Comparison of ENCODE assay signal across 21 cellular contexts in genomic region chr1:7146710-7147109, GRCh38.
DNase-seq lines count a peak whose midpoint lies in the region; ATAC-seq, FAIRE-seq and TF ChIP-seq lines count a peak whose summit lies in the region.
"Had no signal": no experiment of that assay in that cellular context is flagged by ENCODE, and none has a peak within 500 bp of the region (broad histone marks: within the 10 kb centered on the region; RNA-seq: fewer than 3 reads in every experiment).

No MANE protein-coding gene starts in this region.

- H3K79me1 ChIP-seq in IMR-90 (ENCODE audit: low read depth in 1 of 2, low read length in 2 of 2) (no peaks in the 10 kb centered on the region), neuronal stem cell (ENCODE audit: low read depth, low read length) (no peaks in the 10 kb centered on the region)

- TF ChIP-seq EP300 in HepG2 (IDR thresholded peaks at IDR 0.05; ENCODE audit: low read depth in 2 of 2, low read length in 2 of 2): no peak
- no peak for TF ChIP-seq EP300 in HepG2 (CRISPR knock-in tag; IDR thresholded peaks at IDR 0.05; ENCODE audit: borderline replicate concordance)

- H4K20me1 ChIP-seq in HepG2 (ENCODE audit: insufficient read depth, low read length) (no peaks in the 10 kb centered on the region), IMR-90 (ENCODE audit: insufficient read depth, low read length) (no peaks in the 10 kb centered on the region)

- no peaks in the 10 kb centered on the region for H3K27me3 Mint-ChIP-seq in activated CD8-positive, alpha-beta T cell treated with anti-CD3 and anti-CD28 coated beads, Interleukin-2, amount 10 ng/mL, durations not matched to agents 7 days and 5 days (ENCODE audit: low read depth)

- no peak overlapping the region for H3K18ac ChIP-seq in IMR-90 (ENCODE audit: low read depth, low read length)
- H3K18ac ChIP-seq in neuronal stem cell (ENCODE audit: low read length): no peak overlapping the region

- POLR2A ChIA-PET in HepG2 (lab: Yijun Ruan, JAX): no interaction called here
- POLR2A ChIA-PET in IMR-90 (lab: Charles Lee; ENCODE audit: unreplicated experiment): no interaction called here
- POLR2A ChIA-PET in activated CD8-positive, alpha-beta T cell treated with anti-CD3 and anti-CD28 coated beads, Interleukin-2, amount 10 ng/mL, durations not matched to agents 7 days and 5 days (lab: Charles Lee): no interaction called here

- no peak overlapping the region for H2BK20ac ChIP-seq in IMR-90 (ENCODE audit: low read depth, low read length)

- H2AFZ ChIP-seq in HepG2 (ENCODE audit: low read length) (no peak overlapping the region), IMR-90 (replicated peaks; ENCODE audit: low read length, poor library complexity) (no peak overlapping the region), neuronal stem cell (ENCODE audit: low read length) (no peak overlapping the region)
- H2AFZ ChIP-seq: GM23248 had no signal

- ATAC-seq in HepG2 (no peak), right lobe of liver (no peak), IMR-90 (ENCODE audit: low read depth) (no peak), GM21381 (IDR thresholded peaks at IDR 0.05; ENCODE audit: unreplicated experiment) (no peak), HG03469 (IDR thresholded peaks at IDR 0.05; ENCODE audit: unreplicated experiment) (no peak)
- ATAC-seq in activated CD8-positive, alpha-beta T cell treated with anti-CD3 and anti-CD28 coated beads, Interleukin-2, amount 10 ng/mL, durations not matched to agents 7 days and 5 days: no peak
- ATAC-seq: HCT116 had no signal

- H3K27ac ChIP-seq in HepG2 (ENCODE audit: extremely low read length, insufficient read depth, low read length): no peak overlapping the region
- H3K27ac ChIP-seq in right lobe of liver: no peak overlapping the region
- no peak overlapping the region for H3K27ac ChIP-seq in IMR-90 (ENCODE audit: insufficient read depth, low read length)
- H3K27ac ChIP-seq in neuronal stem cell (replicated peaks; ENCODE audit: low read length): no peak overlapping the region
- H3K27ac ChIP-seq: 22Rv1, GM23248 had no signal

- intact Hi-C loops in HepG2 (cut with micrococcal nuclease; ENCODE audit: unreplicated experiment): no loop called here
- intact Hi-C loops in right lobe of liver (cut with DNase I): no loop called here
- intact Hi-C loops in IMR-90 (cut with micrococcal nuclease): no loop called here

- H3K4me2 ChIP-seq in HepG2 (ENCODE audit: low read depth, low read length) (no peak overlapping the region), IMR-90 (ENCODE audit: low read depth, low read length) (no peak overlapping the region), neuronal stem cell (ENCODE audit: insufficient read depth, low read length, poor library complexity, severe bottlenecking) (no peak overlapping the region)

- H2BK15ac ChIP-seq in IMR-90 (ENCODE audit: low read depth, low read length) (no peak overlapping the region), neuronal stem cell (ENCODE audit: low read length) (no peak overlapping the region)

- no peak overlapping the region for H3K4ac ChIP-seq in IMR-90 (ENCODE audit: low read depth, low read length)
- no peak overlapping the region for H3K4ac ChIP-seq in neuronal stem cell (ENCODE audit: low read length)

- 59% methylated on average over 5 of the region's 5 CpGs for WGBS in HepG2 (ENCODE audit: low lambda C conversion rate)
- WGBS in right lobe of liver (ENCODE audit: insufficient coverage, low coverage, low lambda C conversion rate, missing lambda C conversion rate): 97% methylated on average over 5 of the region's 5 CpGs
- 97% methylated on average over 4 of the region's 5 CpGs; no CpG with 5 or more reads in 1 of the 2 experiments for WGBS in IMR-90 (ENCODE audit: extremely low coverage in 2 of 2, insufficient read length in 1 of 2), 2 experiments
- no CpG with 5 or more reads among the region's 5 CpGs for WGBS in neuronal stem cell (ENCODE audit: extremely low coverage in 2 of 2, insufficient read length in 2 of 2, insufficient replicate concordance in 1 of 2), 2 donors

- dilution Hi-C loops in IMR-90 (cut with HindIII; ENCODE audit: low sequenced_read_pairs, unreplicated experiment): no loop called here

- H4K8ac ChIP-seq in IMR-90 (ENCODE audit: low read depth in 2 of 2, low read length in 2 of 2): no peak overlapping the region
- H4K8ac ChIP-seq in neuronal stem cell (ENCODE audit: low read depth, low read length): no peak overlapping the region

- H2AK5ac ChIP-seq in IMR-90 (ENCODE audit: low read depth, low read length) (no peak overlapping the region), neuronal stem cell (ENCODE audit: low read depth, low read length) (no peak overlapping the region)

- H3K4me3 ChIP-seq in HepG2 (replicated peaks in 1 of 3; ENCODE audit: insufficient read depth in 1 of 3, low read depth in 2 of 3, low read length in 3 of 3) (no peak overlapping the region), right lobe of liver (no peak overlapping the region), IMR-90 (ENCODE audit: insufficient read depth, low read depth, low read length) (no peak overlapping the region), neuronal stem cell (ENCODE audit: low read length in 2 of 2) (peak overlapping the region in 1 of 2 donors; percentile 50)
- H3K4me3 ChIP-seq: GM23248 had no signal

- peaks cover 4% of the 10 kb centered on the region; the same call in 1 of the 2 replicates for H3K9me1 ChIP-seq in IMR-90 (ENCODE audit: insufficient read depth, low read length)

- TF ChIP-seq CTCF in HepG2 (CRISPR knock-in tag; IDR thresholded peaks at IDR 0.05) (no peak), right lobe of liver (IDR thresholded peaks at IDR 0.05) (no peak), IMR-90 (conservative IDR thresholded peaks at IDR 0.05; ENCODE audit: low read depth, low read length) (no peak)

- H3K27me3 ChIP-seq in HepG2 (ENCODE audit: control insufficient read depth in 1 of 2, insufficient read depth in 2 of 2, low read length in 2 of 2) (peaks cover 0 to 11% of the 10 kb centered on the region in 2 experiments; a peak in 3 of 5 replicates), right lobe of liver (no peaks in the 10 kb centered on the region), IMR-90 (ENCODE audit: control insufficient read depth, insufficient read depth, low read length) (peaks cover 8% of the 10 kb centered on the region; the same call in 1 of the 2 replicates), neuronal stem cell (ENCODE audit: control insufficient read depth in 3 of 3, insufficient read depth in 3 of 3, low read depth in 1 of 3, low read length in 3 of 3) (peaks cover 0 to 14% (median 0%) of the 10 kb centered on the region in 3 experiments)

- H3K14ac ChIP-seq in IMR-90 (replicated peaks; ENCODE audit: low read depth, low read length): no peak overlapping the region
- no peak overlapping the region for H3K14ac ChIP-seq in neuronal stem cell (ENCODE audit: low read length)

- H2BK5ac ChIP-seq in IMR-90 (ENCODE audit: low read depth, low read length, poor library complexity, severe bottlenecking): no peak overlapping the region
- no peak overlapping the region for H2BK5ac ChIP-seq in neuronal stem cell (ENCODE audit: low read length)

- no peaks in the 10 kb centered on the region for H3K9me3 ChIP-seq in HepG2 (ENCODE audit: low read length)
- H3K9me3 ChIP-seq in right lobe of liver: no peaks in the 10 kb centered on the region
- no peaks in the 10 kb centered on the region for H3K9me3 ChIP-seq in IMR-90 (ENCODE audit: control insufficient read depth, insufficient read depth, low read length)
- peaks cover 0 to 5% of the 10 kb centered on the region in 2 donors for H3K9me3 ChIP-seq in neuronal stem cell (replicated peaks in 1 of 2; ENCODE audit: control insufficient read depth in 2 of 2, insufficient read depth in 1 of 2, low read depth in 1 of 2, low read length in 2 of 2)

- no peak overlapping the region for H3K4me3 Mint-ChIP-seq in activated CD8-positive, alpha-beta T cell treated with anti-CD3 and anti-CD28 coated beads, Interleukin-2, amount 10 ng/mL, durations not matched to agents 7 days and 5 days
- H3K4me3 Mint-ChIP-seq: B cell; CD4-positive, alpha-beta memory T cell; H9; HFFc6 had no signal

- peak overlapping the region; percentile 37 for H2AK9ac ChIP-seq in IMR-90 (replicated peaks; ENCODE audit: low read depth, low read length, poor library complexity)

- H3K23ac ChIP-seq in IMR-90 (ENCODE audit: low read depth, low read length) (no peak overlapping the region), neuronal stem cell (ENCODE audit: low read depth, low read length, poor library complexity) (no peak overlapping the region)

- no peak for DNase-seq in HepG2 (ENCODE audit: low spot score)
- no peak for DNase-seq in right lobe of liver
- DNase-seq in IMR-90: no peak
- no peak for DNase-seq in neuronal stem cell (ENCODE audit: low spot score)
- no peak for DNase-seq in activated CD8-positive, alpha-beta T cell treated with anti-CD3 and anti-CD28 coated beads, Interleukin-2, amount 10 ng/mL, durations not matched to agents 7 days and 5 days
- DNase-seq: C1 segment of cervical spinal cord; Calu3; CD4-positive, alpha-beta memory T cell; COR-L47; DMS53; DMS79 treated with DMSO at 0.1 percent for 48 hours; GM23248; H9; HFFc6 had no signal

- TF ChIP-seq POLR2A in HepG2 (IDR thresholded peaks at IDR 0.05; ENCODE audit: insufficient read depth in 1 of 2, low read depth in 2 of 2, low read length in 2 of 2): no peak
- TF ChIP-seq POLR2A in right lobe of liver (IDR thresholded peaks at IDR 0.05): no peak
- no peak for TF ChIP-seq POLR2A in IMR-90 (IDR thresholded peaks at IDR 0.05; ENCODE audit: low read depth, low read length)

- H3K9ac ChIP-seq in HepG2 (ENCODE audit: insufficient read depth, low read depth, low read length): no peak overlapping the region
- H3K9ac ChIP-seq in IMR-90 (ENCODE audit: low read depth, low read length): no peak overlapping the region
- H3K9ac ChIP-seq in neuronal stem cell (ENCODE audit: low read depth, low read length, poor library complexity): peak overlapping the region; percentile 46
- H3K9ac ChIP-seq: GM23248 had no signal

- no peaks in the 10 kb centered on the region for H3K36me3 Mint-ChIP-seq in activated CD8-positive, alpha-beta T cell treated with anti-CD3 and anti-CD28 coated beads, Interleukin-2, amount 10 ng/mL, durations not matched to agents 7 days and 5 days (ENCODE audit: low read depth)
- H3K36me3 Mint-ChIP-seq: CD4-positive, alpha-beta memory T cell had no signal

- no peaks in the 10 kb centered on the region for H3K79me2 ChIP-seq in HepG2 (ENCODE audit: insufficient read depth, low read length)

- in situ Hi-C loops in HepG2 (cut with HindIII; ENCODE audit: extremely low pct_ligation_motif_present, low pct_unique_long_range_greater_than_20kb) (no loop called here), IMR-90 (cut with MboI; ENCODE audit: low sequenced_read_pairs) (no loop called here)

- H2BK120ac ChIP-seq in IMR-90 (ENCODE audit: low read depth, low read length): no peak overlapping the region
- H2BK120ac ChIP-seq in neuronal stem cell (ENCODE audit: low read depth, low read length): no peak overlapping the region

- H4K5ac ChIP-seq in IMR-90 (ENCODE audit: low read depth, low read length): no peak overlapping the region

- no peaks in the 10 kb centered on the region for H3K9me3 Mint-ChIP-seq in activated CD8-positive, alpha-beta T cell treated with anti-CD3 and anti-CD28 coated beads, Interleukin-2, amount 10 ng/mL, durations not matched to agents 7 days and 5 days (ENCODE audit: insufficient read depth)
- H3K9me3 Mint-ChIP-seq: CD4-positive, alpha-beta memory T cell; H9; HFFc6 had no signal

- TF ChIP-seq RAD21 in HepG2 (CRISPR knock-in tag; IDR thresholded peaks at IDR 0.05) (no peak), IMR-90 (IDR thresholded peaks at IDR 0.05; ENCODE audit: low read length) (no peak)

- H3K4me1 ChIP-seq in HepG2 (ENCODE audit: insufficient read depth, low read length) (peaks cover 10% of the 10 kb centered on the region), right lobe of liver (peaks cover 0 to 17% (median 8%) of the 10 kb centered on the region in 4 donors), IMR-90 (ENCODE audit: control insufficient read depth, insufficient read depth, low read length) (no peaks in the 10 kb centered on the region), neuronal stem cell (ENCODE audit: control insufficient read depth in 2 of 2, insufficient read depth in 1 of 2, low read depth in 1 of 2, low read length in 2 of 2) (peaks cover 0 to 8% of the 10 kb centered on the region in 2 donors)

- FAIRE-seq in HepG2 (lab: Jason Lieb, UNC): no peak
- FAIRE-seq: A204.1, GM12892 had no signal

- BruUV-seq in HepG2 (replicated peaks; lab: Mats Ljungman, UMichigan) (no TSS peak), IMR-90 (replicated peaks; lab: Mats Ljungman, UMichigan) (no TSS peak)

- no peak overlapping the region for H3K56ac ChIP-seq in IMR-90 (ENCODE audit: extremely low read depth, insufficient read depth, low read length)

- no peak overlapping the region for H3K27ac Mint-ChIP-seq in activated CD8-positive, alpha-beta T cell treated with anti-CD3 and anti-CD28 coated beads, Interleukin-2, amount 10 ng/mL, durations not matched to agents 7 days and 5 days
- H3K27ac Mint-ChIP-seq: B cell; CD4-positive, alpha-beta memory T cell; H9; HFFc6 had no signal

- H2BK12ac ChIP-seq in neuronal stem cell (ENCODE audit: low read length): no peak overlapping the region

- H4K91ac ChIP-seq in IMR-90 (ENCODE audit: insufficient read depth, low read depth, low read length) (no peak overlapping the region), neuronal stem cell (ENCODE audit: low read depth, low read length, poor library complexity) (no peak overlapping the region)

- no peaks in the 10 kb centered on the region for H3K4me1 Mint-ChIP-seq in activated CD8-positive, alpha-beta T cell treated with anti-CD3 and anti-CD28 coated beads, Interleukin-2, amount 10 ng/mL, durations not matched to agents 7 days and 5 days (ENCODE audit: low read depth)
- H3K4me1 Mint-ChIP-seq: B cell; CD4-positive, alpha-beta memory T cell had no signal

- CTCF ChIA-PET in HepG2 (lab: Yijun Ruan, JAX; ENCODE audit: low intra/inter-chr PET ratio, low total read pairs) (no interaction called here), IMR-90 (lab: Yijun Ruan, JAX) (no interaction called here)
- CTCF ChIA-PET in activated CD8-positive, alpha-beta T cell treated with anti-CD3 and anti-CD28 coated beads, Interleukin-2, amount 10 ng/mL, durations not matched to agents 7 days and 5 days (lab: Charles Lee): no interaction called here

- H3K36me3 ChIP-seq in HepG2 (replicated peaks in 1 of 2; ENCODE audit: control insufficient read depth in 1 of 2, insufficient read depth in 2 of 2, low read length in 2 of 2) (no peaks in the 10 kb centered on the region), right lobe of liver (no peaks in the 10 kb centered on the region), IMR-90 (ENCODE audit: control insufficient read depth, insufficient read depth, low read length) (no peaks in the 10 kb centered on the region), neuronal stem cell (replicated peaks in 1 of 2; ENCODE audit: control insufficient read depth in 2 of 2, insufficient read depth in 2 of 2, low read length in 2 of 2) (no peaks in the 10 kb centered on the region)
